Comparison of ENCODE assay signal across 9 cellular contexts in genomic region chr15:58330836-58331561, GRCh38.
DNase-seq lines count a peak whose midpoint lies in the region; ATAC-seq and TF ChIP-seq lines count a peak whose summit lies in the region.
"Had no signal": no experiment of that assay in that cellular context is flagged by ENCODE, and none has a peak within 500 bp of the region (broad histone marks: within the 10 kb centered on the region; RNA-seq: fewer than 3 reads in every experiment).

No MANE protein-coding gene starts in this region.

- no peak for DNase-seq in CD4-positive, CD25-positive, alpha-beta regulatory T cell
- DNase-seq in NT2/D1 (ENCODE audit: low read depth, low spot score): no peak
- DNase-seq in dorsolateral prefrontal cortex: no peak
- no peak for DNase-seq in NCI-H345 (lab: John Stamatoyannopoulos, UW)
- no peak for DNase-seq in putamen (ENCODE audit: low spot score)
- no peak for DNase-seq in RKO (ENCODE audit: low spot score)
- DNase-seq: NCI-H774 had no signal

- H3K9me3 Mint-ChIP-seq in CD4-positive, CD25-positive, alpha-beta regulatory T cell: peaks cover 0 to 4% (median 0%) of the 10 kb centered on the region in 7 donors

- ATAC-seq in CD4-positive, CD25-positive, alpha-beta regulatory T cell (ENCODE audit: low read depth in 2 of 2): no peak
- no peak for ATAC-seq in HG03460 (IDR thresholded peaks at IDR 0.05; ENCODE audit: unreplicated experiment)

- no peak for TF ChIP-seq CTCF in dorsolateral prefrontal cortex (IDR thresholded peaks at IDR 0.05 in 54 of 56, conservative IDR thresholded peaks at IDR 0.05 in 2 of 56; ENCODE audit: low read depth in 1 of 56, partially characterized antibody in 56 of 56)

- H3K9ac ChIP-seq in NT2/D1 (ENCODE audit: insufficient read length, low read depth): peak overlapping the region; percentile 22

- intact Hi-C loops in dorsolateral prefrontal cortex (cut with DNase I): loop anchor here (5.0 kb wide), 4 partner anchors 61 to 441 kb away; partner anchors contain the start of gene MINDY2 (in 1 of the 2)

- H3K27me3 ChIP-seq in CD4-positive, CD25-positive, alpha-beta regulatory T cell (ENCODE audit: control insufficient read depth, insufficient read depth, low read length): no peaks in the 10 kb centered on the region
- H3K27me3 ChIP-seq in NT2/D1 (ENCODE audit: insufficient read depth, insufficient read length) (no peaks in the 10 kb centered on the region), dorsolateral prefrontal cortex (no peaks in the 10 kb centered on the region), neuron (ENCODE audit: insufficient read depth, low read length) (no peaks in the 10 kb centered on the region)

- no peak overlapping the region for H3K4me3 ChIP-seq in CD4-positive, CD25-positive, alpha-beta regulatory T cell (ENCODE audit: low read depth, low read length)
- H3K4me3 ChIP-seq in NT2/D1 (ENCODE audit: insufficient read length, low read depth) (no peak overlapping the region), dorsolateral prefrontal cortex (peak overlapping the region in 4 of 59 donors; percentile 3 to 42 (median 22)), neuron (ENCODE audit: low read length) (peak overlapping the region; percentile 36)

- peak overlapping the region in 2 of 3 donors; percentile 83 to 84 for H3K27ac Mint-ChIP-seq in CD4-positive, CD25-positive, alpha-beta regulatory T cell

- H3K4me1 Mint-ChIP-seq in CD4-positive, CD25-positive, alpha-beta regulatory T cell: peaks cover 13 to 25% (median 16%) of the 10 kb centered on the region in 4 donors

- H3K27me3 Mint-ChIP-seq in CD4-positive, CD25-positive, alpha-beta regulatory T cell: peaks cover 7% of the 10 kb centered on the region

- H3K9me3 ChIP-seq in CD4-positive, CD25-positive, alpha-beta regulatory T cell (ENCODE audit: control insufficient read depth in 2 of 2, low read length in 2 of 2): no peaks in the 10 kb centered on the region
- H3K9me3 ChIP-seq in NT2/D1 (ENCODE audit: insufficient read depth, low read length): peaks cover 24% of the 10 kb centered on the region
- H3K9me3 ChIP-seq in neuron (ENCODE audit: low read length): peaks cover 4% of the 10 kb centered on the region

- H3K36me3 ChIP-seq in CD4-positive, CD25-positive, alpha-beta regulatory T cell (ENCODE audit: control insufficient read depth, insufficient read depth, low read length): no peaks in the 10 kb centered on the region
- no peaks in the 10 kb centered on the region for H3K36me3 ChIP-seq in NT2/D1 (ENCODE audit: insufficient read depth, insufficient read length, low read length)
- no peaks in the 10 kb centered on the region for H3K36me3 ChIP-seq in neuron (ENCODE audit: insufficient read depth, low read length)

- peaks cover 15% of the 10 kb centered on the region for H3K4me1 ChIP-seq in CD4-positive, CD25-positive, alpha-beta regulatory T cell (ENCODE audit: control insufficient read depth, insufficient read depth, low read length, poor library complexity, severe bottlenecking)
- H3K4me1 ChIP-seq in NT2/D1 (ENCODE audit: insufficient read depth, insufficient read length): peaks cover 8% of the 10 kb centered on the region
- H3K4me1 ChIP-seq in neuron (ENCODE audit: insufficient read depth, low read length): peaks cover 21% of the 10 kb centered on the region

- H2AFZ ChIP-seq in neuron (ENCODE audit: low read depth, low read length): peak overlapping the region; percentile 74

- no peak overlapping the region for H3K4me3 Mint-ChIP-seq in CD4-positive, CD25-positive, alpha-beta regulatory T cell

- H3K36me3 Mint-ChIP-seq in CD4-positive, CD25-positive, alpha-beta regulatory T cell: no peaks in the 10 kb centered on the region

- no peak overlapping the region for H3K27ac ChIP-seq in CD4-positive, CD25-positive, alpha-beta regulatory T cell (ENCODE audit: insufficient read depth, low read length, poor library complexity, severe bottlenecking)
- peak overlapping the region in 58 of 59 donors; percentile 26 to 96 (median 90) for H3K27ac ChIP-seq in dorsolateral prefrontal cortex
